ENCODE assay signal across 10 cellular contexts in genomic region chr10:46420002-46420401, GRCh38. TPM values are rescaled to one million over a fixed set of nuclear protein-coding genes. Genes with fewer than 3 reads are reported as not detected.
"Had no signal": no experiment of that assay in that cellular context is flagged by ENCODE, and none has a peak within 500 bp of the region (broad histone marks: within the 10 kb centered on the region; RNA-seq: fewer than 3 reads in every experiment).

No MANE protein-coding gene starts in this region.

RNA-seq across cellular contexts. Expression of gene ANXA8L1, which starts 44.4 kb away (rescaled TPM):
- total RNA-seq: activated B cell treated with CpG ODN at 0.5 μM for 24 hours; activated CD4-positive, alpha-beta memory T cell treated with anti-CD3 and anti-CD28 coated beads for 36 hours; activated naive CD4-positive, alpha-beta T cell treated with anti-CD3 and anti-CD28 coated beads for 36 hours; activated naive CD4-positive, alpha-beta T cell treated with anti-CD3 and anti-CD28 coated beads, Interleukin-2, amount 50 U/mL, for 72 hours; activated T-cell treated with anti-CD3 and anti-CD28 coated beads, Interleukin-2, amount 50 U/mL, for 4 hours; activated T-helper 1 cell treated with anti-CD3 and anti-CD28 coated beads, Interleukin-12 subunit alpha, Interleukin-12 subunit beta, Interleukin-2, Interleukin-4 antibody, amounts not matched to agents 30 ng/mL and 10 ng/mL and 1 ng/mL, durations not matched to agents 14 hours and 24 hours and 36 hours; SK-MEL-5 had no signal
- polyA plus RNA-seq: IgD-negative memory B cell had no signal

RNA-seq across cellular contexts. Expression of gene NPY4R, which starts 45.8 kb away (rescaled TPM):
- total RNA-seq: activated B cell treated with CpG ODN at 0.5 μM for 24 hours; activated CD4-positive, alpha-beta memory T cell treated with anti-CD3 and anti-CD28 coated beads for 36 hours; activated naive CD4-positive, alpha-beta T cell treated with anti-CD3 and anti-CD28 coated beads for 36 hours; activated naive CD4-positive, alpha-beta T cell treated with anti-CD3 and anti-CD28 coated beads, Interleukin-2, amount 50 U/mL, for 72 hours; activated T-cell treated with anti-CD3 and anti-CD28 coated beads, Interleukin-2, amount 50 U/mL, for 4 hours; activated T-helper 1 cell treated with anti-CD3 and anti-CD28 coated beads, Interleukin-12 subunit alpha, Interleukin-12 subunit beta, Interleukin-2, Interleukin-4 antibody, amounts not matched to agents 30 ng/mL and 10 ng/mL and 1 ng/mL, durations not matched to agents 14 hours and 24 hours and 36 hours; bronchial epithelial cell; RPMI7951; SK-MEL-5 had no signal
- polyA plus RNA-seq: IgD-negative memory B cell had no signal
